In the genomic region with DNA sequence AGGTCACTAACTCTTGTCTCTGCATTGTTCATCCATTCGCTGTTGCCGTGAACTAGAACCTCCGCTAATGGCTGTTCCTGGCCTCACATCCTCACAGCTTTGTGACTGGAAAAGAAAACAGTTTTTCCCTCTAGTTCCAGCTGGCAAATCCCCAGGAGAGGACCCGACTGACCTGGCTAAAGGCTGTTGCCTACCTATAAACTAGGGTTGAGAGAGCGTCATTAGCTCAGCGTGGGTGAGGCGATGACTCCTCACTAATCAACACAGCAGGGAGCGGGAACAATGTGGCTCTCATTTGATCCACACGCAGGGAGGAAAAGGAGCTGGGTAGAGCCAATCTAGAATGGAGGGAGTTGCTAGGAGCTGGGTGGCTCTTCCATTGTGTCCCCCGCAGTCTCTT, we compare ENCODE assay signal across 1 cellular context.
TF ChIP-seq lines count a peak whose summit lies in the region.

No MANE protein-coding gene starts in this region.

TF ChIP-seq in GM23338, 12 proteins besides CTCF, POLR2A, EP300 and RAD21 (continued from another document):
- TF ChIP-seq, protein P1, sequence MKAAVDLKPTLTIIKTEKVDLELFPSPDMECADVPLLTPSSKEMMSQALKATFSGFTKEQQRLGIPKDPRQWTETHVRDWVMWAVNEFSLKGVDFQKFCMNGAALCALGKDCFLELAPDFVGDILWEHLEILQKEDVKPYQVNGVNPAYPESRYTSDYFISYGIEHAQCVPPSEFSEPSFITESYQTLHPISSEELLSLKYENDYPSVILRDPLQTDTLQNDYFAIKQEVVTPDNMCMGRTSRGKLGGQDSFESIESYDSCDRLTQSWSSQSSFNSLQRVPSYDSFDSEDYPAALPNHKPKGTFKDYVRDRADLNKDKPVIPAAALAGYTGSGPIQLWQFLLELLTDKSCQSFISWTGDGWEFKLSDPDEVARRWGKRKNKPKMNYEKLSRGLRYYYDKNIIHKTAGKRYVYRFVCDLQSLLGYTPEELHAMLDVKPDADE (IDR thresholded peaks at IDR 0.05): no peak
- TF ChIP-seq EZH2phosphoT487 (IDR thresholded peaks at IDR 0.05; ENCODE audit: unreplicated experiment): no peak
- no peak for TF ChIP-seq CREB1 (CRISPR knock-in tag; IDR thresholded peaks at IDR 0.05; ENCODE audit: low read depth)
- TF ChIP-seq, protein P2, sequence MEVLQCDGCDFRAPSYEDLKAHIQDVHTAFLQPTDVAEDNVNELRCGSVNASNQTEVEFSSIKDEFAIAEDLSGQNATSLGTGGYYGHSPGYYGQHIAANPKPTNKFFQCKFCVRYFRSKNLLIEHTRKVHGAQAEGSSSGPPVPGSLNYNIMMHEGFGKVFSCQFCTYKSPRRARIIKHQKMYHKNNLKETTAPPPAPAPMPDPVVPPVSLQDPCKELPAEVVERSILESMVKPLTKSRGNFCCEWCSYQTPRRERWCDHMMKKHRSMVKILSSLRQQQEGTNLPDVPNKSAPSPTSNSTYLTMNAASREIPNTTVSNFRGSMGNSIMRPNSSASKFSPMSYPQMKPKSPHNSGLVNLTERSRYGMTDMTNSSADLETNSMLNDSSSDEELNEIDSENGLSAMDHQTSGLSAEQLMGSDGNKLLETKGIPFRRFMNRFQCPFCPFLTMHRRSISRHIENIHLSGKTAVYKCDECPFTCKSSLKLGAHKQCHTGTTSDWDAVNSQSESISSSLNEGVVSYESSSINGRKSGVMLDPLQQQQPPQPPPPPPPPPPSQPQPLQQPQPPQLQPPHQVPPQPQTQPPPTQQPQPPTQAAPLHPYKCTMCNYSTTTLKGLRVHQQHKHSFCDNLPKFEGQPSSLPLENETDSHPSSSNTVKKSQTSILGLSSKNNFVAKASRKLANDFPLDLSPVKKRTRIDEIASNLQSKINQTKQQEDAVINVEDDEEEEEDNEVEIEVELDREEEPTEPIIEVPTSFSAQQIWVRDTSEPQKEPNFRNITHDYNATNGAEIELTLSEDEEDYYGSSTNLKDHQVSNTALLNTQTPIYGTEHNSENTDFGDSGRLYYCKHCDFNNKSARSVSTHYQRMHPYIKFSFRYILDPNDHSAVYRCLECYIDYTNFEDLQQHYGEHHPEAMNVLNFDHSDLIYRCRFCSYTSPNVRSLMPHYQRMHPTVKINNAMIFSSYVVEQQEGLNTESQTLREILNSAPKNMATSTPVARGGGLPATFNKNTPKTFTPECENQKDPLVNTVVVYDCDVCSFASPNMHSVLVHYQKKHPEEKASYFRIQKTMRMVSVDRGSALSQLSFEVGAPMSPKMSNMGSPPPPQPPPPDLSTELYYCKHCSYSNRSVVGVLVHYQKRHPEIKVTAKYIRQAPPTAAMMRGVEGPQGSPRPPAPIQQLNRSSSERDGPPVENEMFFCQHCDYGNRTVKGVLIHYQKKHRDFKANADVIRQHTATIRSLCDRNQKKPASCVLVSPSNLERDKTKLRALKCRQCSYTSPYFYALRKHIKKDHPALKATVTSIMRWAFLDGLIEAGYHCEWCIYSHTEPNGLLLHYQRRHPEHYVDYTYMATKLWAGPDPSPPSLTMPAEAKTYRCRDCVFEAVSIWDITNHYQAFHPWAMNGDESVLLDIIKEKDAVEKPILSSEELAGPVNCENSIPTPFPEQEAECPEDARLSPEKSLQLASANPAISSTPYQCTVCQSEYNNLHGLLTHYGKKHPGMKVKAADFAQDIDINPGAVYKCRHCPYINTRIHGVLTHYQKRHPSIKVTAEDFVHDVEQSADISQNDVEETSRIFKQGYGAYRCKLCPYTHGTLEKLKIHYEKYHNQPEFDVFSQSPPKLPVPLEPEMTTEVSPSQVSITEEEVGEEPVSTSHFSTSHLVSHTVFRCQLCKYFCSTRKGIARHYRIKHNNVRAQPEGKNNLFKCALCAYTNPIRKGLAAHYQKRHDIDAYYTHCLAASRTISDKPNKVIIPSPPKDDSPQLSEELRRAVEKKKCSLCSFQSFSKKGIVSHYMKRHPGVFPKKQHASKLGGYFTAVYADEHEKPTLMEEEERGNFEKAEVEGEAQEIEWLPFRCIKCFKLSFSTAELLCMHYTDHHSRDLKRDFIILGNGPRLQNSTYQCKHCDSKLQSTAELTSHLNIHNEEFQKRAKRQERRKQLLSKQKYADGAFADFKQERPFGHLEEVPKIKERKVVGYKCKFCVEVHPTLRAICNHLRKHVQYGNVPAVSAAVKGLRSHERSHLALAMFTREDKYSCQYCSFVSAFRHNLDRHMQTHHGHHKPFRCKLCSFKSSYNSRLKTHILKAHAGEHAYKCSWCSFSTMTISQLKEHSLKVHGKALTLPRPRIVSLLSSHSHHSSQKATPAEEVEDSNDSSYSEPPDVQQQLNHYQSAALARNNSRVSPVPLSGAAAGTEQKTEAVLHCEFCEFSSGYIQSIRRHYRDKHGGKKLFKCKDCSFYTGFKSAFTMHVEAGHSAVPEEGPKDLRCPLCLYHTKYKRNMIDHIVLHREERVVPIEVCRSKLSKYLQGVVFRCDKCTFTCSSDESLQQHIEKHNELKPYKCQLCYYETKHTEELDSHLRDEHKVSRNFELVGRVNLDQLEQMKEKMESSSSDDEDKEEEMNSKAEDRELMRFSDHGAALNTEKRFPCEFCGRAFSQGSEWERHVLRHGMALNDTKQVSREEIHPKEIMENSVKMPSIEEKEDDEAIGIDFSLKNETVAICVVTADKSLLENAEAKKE (CRISPR knock-in tag; IDR thresholded peaks at IDR 0.05): no peak
- TF ChIP-seq POLR2AphosphoS5 (IDR thresholded peaks at IDR 0.05; ENCODE audit: low read depth): no peak
TF ChIP-seq in GM23338: peak in this region for 0.
